22 cellular contexts compared by ENCODE assay signal in genomic region chr2:225756198-225756597, GRCh38.
DNase-seq lines count a peak whose midpoint lies in the region; ATAC-seq, FAIRE-seq and TF ChIP-seq lines count a peak whose summit lies in the region.
"Had no signal": no experiment of that assay in that cellular context is flagged by ENCODE, and none has a peak within 500 bp of the region (broad histone marks: within the 10 kb centered on the region; RNA-seq: fewer than 3 reads in every experiment).

No MANE protein-coding gene starts in this region.

- TF ChIP-seq POLR2A in HepG2 (IDR thresholded peaks at IDR 0.05; ENCODE audit: insufficient read depth in 1 of 2, low read depth in 2 of 2, low read length in 2 of 2) (no peak), right lobe of liver (IDR thresholded peaks at IDR 0.05) (no peak)

- no peak for TF ChIP-seq EP300 in HepG2 (IDR thresholded peaks at IDR 0.05; ENCODE audit: low read depth in 2 of 2, low read length in 2 of 2)
- TF ChIP-seq EP300 in HepG2 (CRISPR knock-in tag; IDR thresholded peaks at IDR 0.05; ENCODE audit: borderline replicate concordance) = no peak

- POLR2A ChIA-PET in HepG2 (lab: Yijun Ruan, JAX) = no interaction called here
- POLR2A ChIA-PET in WTC11 (lab: Charles Lee) = no interaction called here

- no peak for TF ChIP-seq RAD21 in HepG2 (CRISPR knock-in tag; IDR thresholded peaks at IDR 0.05)

- no peaks in the 10 kb centered on the region for H3K9me3 ChIP-seq in HepG2 (ENCODE audit: low read length)
- H3K9me3 ChIP-seq in right lobe of liver = no peaks in the 10 kb centered on the region
- H3K9me3 ChIP-seq: BE2C, HAP-1 had no signal

- no peak overlapping the region for H3K4me3 ChIP-seq in HepG2 (replicated peaks in 1 of 3; ENCODE audit: insufficient read depth in 1 of 3, low read depth in 2 of 3, low read length in 3 of 3)
- no peak overlapping the region for H3K4me3 ChIP-seq in right lobe of liver
- no peak overlapping the region for H3K4me3 ChIP-seq in fibroblast of the aortic adventitia (ENCODE audit: low read depth, low read length)
- H3K4me3 ChIP-seq: HAP-1, PC-9 had no signal

- no peak for TF ChIP-seq CTCF in HepG2 (CRISPR knock-in tag; IDR thresholded peaks at IDR 0.05)
- TF ChIP-seq CTCF in right lobe of liver (IDR thresholded peaks at IDR 0.05) = no peak
- no peak for TF ChIP-seq CTCF in WTC11 (IDR thresholded peaks at IDR 0.05)
- TF ChIP-seq CTCF in fibroblast of the aortic adventitia (IDR thresholded peaks at IDR 0.05; ENCODE audit: insufficient read depth, low read length) = no peak

- no TSS peak for BruUV-seq in HepG2 (replicated peaks; lab: Mats Ljungman, UMichigan)

- H4K20me1 ChIP-seq in HepG2 (ENCODE audit: insufficient read depth, low read length) = no peaks in the 10 kb centered on the region

- no peaks in the 10 kb centered on the region for H3K79me2 ChIP-seq in HepG2 (ENCODE audit: insufficient read depth, low read length)

- no peak overlapping the region for H3K27ac ChIP-seq in HepG2 (ENCODE audit: extremely low read length, insufficient read depth, low read length)
- H3K27ac ChIP-seq in right lobe of liver = no peak overlapping the region
- H3K27ac ChIP-seq: PC-9 had no signal

- in situ Hi-C loops in HepG2 (cut with HindIII; ENCODE audit: extremely low pct_ligation_motif_present, low pct_unique_long_range_greater_than_20kb) = no loop called here

- no peak overlapping the region for H3K4me2 ChIP-seq in HepG2 (ENCODE audit: low read depth, low read length)
- H3K4me2 ChIP-seq: PC-9 had no signal

- FAIRE-seq in HepG2 (lab: Jason Lieb, UNC) = peak; percentile 28
- FAIRE-seq: GM12892, GM18507 had no signal

- WGBS in HepG2 (ENCODE audit: low lambda C conversion rate) = 9% methylated on average over 4 of the region's 4 CpGs
- WGBS in right lobe of liver (ENCODE audit: insufficient coverage, low coverage, low lambda C conversion rate, missing lambda C conversion rate) = 52% methylated on average over 4 of the region's 4 CpGs

- no peaks in the 10 kb centered on the region for H3K36me3 Mint-ChIP-seq in WTC11
- H3K36me3 Mint-ChIP-seq: CD4-positive, CD25-positive, alpha-beta regulatory T cell had no signal

- H2AFZ ChIP-seq in HepG2 (ENCODE audit: low read length) = no peak overlapping the region
- H2AFZ ChIP-seq: PC-9 had no signal

- intact Hi-C loops in HepG2 (cut with micrococcal nuclease; ENCODE audit: unreplicated experiment) (no loop called here), right lobe of liver (cut with DNase I) (no loop called here)

- no peak overlapping the region for H3K9ac ChIP-seq in HepG2 (ENCODE audit: insufficient read depth, low read depth, low read length)

- CTCF ChIA-PET in HepG2 (lab: Yijun Ruan, JAX; ENCODE audit: low intra/inter-chr PET ratio, low total read pairs) = no interaction called here
- CTCF ChIA-PET in WTC11 (lab: Charles Lee) = no interaction called here

- H3K27me3 ChIP-seq in HepG2 (ENCODE audit: control insufficient read depth in 1 of 2, insufficient read depth in 2 of 2, low read length in 2 of 2) = no peaks in the 10 kb centered on the region
- H3K27me3 ChIP-seq in right lobe of liver = no peaks in the 10 kb centered on the region
- H3K27me3 ChIP-seq: BE2C had no signal

- ATAC-seq in HepG2 (no peak), right lobe of liver (no peak), WTC11 (0 out of 2 replicates have a peak, but pooled peaks have one; percentile 28), HG02571 (IDR thresholded peaks at IDR 0.05; ENCODE audit: unreplicated experiment) (no peak), GM18520 (IDR thresholded peaks at IDR 0.05; ENCODE audit: unreplicated experiment) (no peak)

- peaks cover 8% of the 10 kb centered on the region for H3K4me1 Mint-ChIP-seq in WTC11
- H3K4me1 Mint-ChIP-seq: CD4-positive, CD25-positive, alpha-beta regulatory T cell had no signal

- no peaks in the 10 kb centered on the region for H3K27me3 Mint-ChIP-seq in WTC11 (ENCODE audit: low read depth)
- H3K27me3 Mint-ChIP-seq: CD4-positive, CD25-positive, alpha-beta regulatory T cell had no signal

- H3K4me1 ChIP-seq in HepG2 (ENCODE audit: insufficient read depth, low read length) = no peaks in the 10 kb centered on the region
- no peaks in the 10 kb centered on the region for H3K4me1 ChIP-seq in right lobe of liver
- H3K4me1 ChIP-seq: BE2C, HAP-1 had no signal

- H3K36me3 ChIP-seq in HepG2 (replicated peaks in 1 of 2; ENCODE audit: control insufficient read depth in 1 of 2, insufficient read depth in 2 of 2, low read length in 2 of 2) (no peaks in the 10 kb centered on the region), right lobe of liver (no peaks in the 10 kb centered on the region)
- H3K36me3 ChIP-seq: BE2C, HAP-1 had no signal

- H3K9me3 Mint-ChIP-seq in WTC11 = no peaks in the 10 kb centered on the region
- H3K9me3 Mint-ChIP-seq: CD4-positive, CD25-positive, alpha-beta regulatory T cell had no signal

- H3K27ac Mint-ChIP-seq in WTC11 = no peak overlapping the region
- H3K27ac Mint-ChIP-seq: CD4-positive, CD25-positive, alpha-beta regulatory T cell had no signal

- H3K4me3 Mint-ChIP-seq in WTC11 = no peak overlapping the region
- H3K4me3 Mint-ChIP-seq: CD4-positive, CD25-positive, alpha-beta regulatory T cell had no signal

- DNase-seq in HepG2 (ENCODE audit: low spot score) = no peak
- no peak for DNase-seq in right lobe of liver
- no peak for DNase-seq in WTC11 (ENCODE audit: low spot score)
- peak; percentile 25 for DNase-seq in fibroblast of the aortic adventitia (ENCODE audit: low read depth)
- DNase-seq in NCI-H146 (lab: John Stamatoyannopoulos, UW) = no peak
- no peak for DNase-seq in NCI-H69 (lab: John Stamatoyannopoulos, UW)
- DNase-seq: 8988T; BE2C; CD4-positive, CD25-positive, alpha-beta regulatory T cell; COR-L47; DMS 273 treated with DMSO at 0.1 percent for 48 hours; KBM-7; NCI-H1417 treated with DMSO at 0.1 percent for 48 hours; NCI-H1930; NCI-H226; NCI-H524 treated with DMSO at 0.1 percent for 48 hours; PC-9 had no signal

TF ChIP-seq in HepG2, 621 proteins besides CTCF, POLR2A, EP300 and RAD21 (continues in another document):
- TF ChIP-seq ZSCAN31 (CRISPR knock-in tag; IDR thresholded peaks at IDR 0.05; ENCODE audit: low read depth) (no peak), ZNF44 (CRISPR knock-in tag; IDR thresholded peaks at IDR 0.05) (no peak), STAT6 (CRISPR knock-in tag; IDR thresholded peaks at IDR 0.05; ENCODE audit: borderline replicate concordance) (no peak), ZNF749 (CRISPR knock-in tag; IDR thresholded peaks at IDR 0.05; ENCODE audit: borderline replicate concordance) (no peak), PHF21A (CRISPR knock-in tag; IDR thresholded peaks at IDR 0.05) (no peak), SMAD9 (CRISPR knock-in tag; IDR thresholded peaks at IDR 0.05) (no peak), RBM39 (IDR thresholded peaks at IDR 0.05; ENCODE audit: low read depth, low read length, poor library complexity, severe bottlenecking) (no peak), HHEX (CRISPR knock-in tag; IDR thresholded peaks at IDR 0.05) (no peak)

TF ChIP-seq in WTC11, 78 proteins besides CTCF, POLR2A, EP300 and RAD21:
- TF ChIP-seq ATF3 (CRISPR knock-in tag; conservative IDR thresholded peaks at IDR 0.05) = no peak
- TF ChIP-seq EMX1 (CRISPR knock-in tag; IDR thresholded peaks at IDR 0.05) = no peak
- no peak for TF ChIP-seq CREM (CRISPR knock-in tag; IDR thresholded peaks at IDR 0.05)
- no peak for TF ChIP-seq MAX (CRISPR knock-in tag; IDR thresholded peaks at IDR 0.05)
- no peak for TF ChIP-seq ELF4 (CRISPR knock-in tag; IDR thresholded peaks at IDR 0.05; ENCODE audit: low read depth)
- no peak for TF ChIP-seq ZNF671 (CRISPR knock-in tag; IDR thresholded peaks at IDR 0.05)
- TF ChIP-seq NR3C1 (CRISPR knock-in tag; conservative IDR thresholded peaks at IDR 0.05; ENCODE audit: low read depth) = no peak
- no peak for TF ChIP-seq RORB (CRISPR knock-in tag; IDR thresholded peaks at IDR 0.05)
- TF ChIP-seq SMAD3 (CRISPR knock-in tag; IDR thresholded peaks at IDR 0.05; ENCODE audit: borderline replicate concordance) = no peak
- no peak for TF ChIP-seq IRF2 (CRISPR knock-in tag; IDR thresholded peaks at IDR 0.05; ENCODE audit: borderline replicate concordance, low read depth)
- no peak for TF ChIP-seq ZNF423 (CRISPR knock-in tag; IDR thresholded peaks at IDR 0.05)
